8 cellular contexts compared by ENCODE assay signal in genomic region chr19:44845612-44846454, GRCh38. TPM values are rescaled to one million over a fixed set of nuclear protein-coding genes. Genes with fewer than 3 reads are reported as not detected.
DNase-seq lines count a peak whose midpoint lies in the region; ATAC-seq and TF ChIP-seq lines count a peak whose summit lies in the region.

TSS of gene NECTIN2 (plus strand) at chr19:44846297. CDS start at chr19:44846526, 229 bp downstream.

- peak within 1 kb of the TSS; percentile 63 to 92 (median 86) for H3K4me3 Mint-ChIP-seq in IgD-negative memory B cell

- no TSS peak for BruUV-seq in PC-3 (replicated peaks; lab: Mats Ljungman, UMichigan)

- H2AFZ ChIP-seq in PC-3 (ENCODE audit: low read length): peak within 1 kb of the TSS; percentile 97

- DNase-seq in EL: peak; percentile 99
- DNase-seq in PC-3: peak; percentile 96
- DNase-seq in activated T-cell treated with anti-CD3 and anti-CD28 coated beads for 48 hours (ENCODE audit: low read depth): peak; percentile 91
- peak; percentile 76 for DNase-seq in epithelial cell of prostate (ENCODE audit: low read depth, low spot score)
- peak; percentile 98 to 100 (median 100) for DNase-seq in mucosa of descending colon
- peak; percentile 42 to 53 for DNase-seq in stimulated activated CD8-positive, alpha-beta memory T cell treated with anti-CD3 and anti-CD28 coated beads, Interleukin-2, amount 100 ng/mL, for 1 hour (ENCODE audit: low read depth in 2 of 2)

- peak; percentile 78 for TF ChIP-seq CTCF in PC-3 (conservative IDR thresholded peaks at IDR 0.05; ENCODE audit: low read depth, low read length)
- TF ChIP-seq CTCF in mucosa of descending colon (IDR thresholded peaks at IDR 0.05): peak; percentile 22

- no peaks in the 10 kb centered on the region for H3F3A ChIP-seq in PC-3 (ENCODE audit: low read length, unreplicated experiment)

- H3K4me3 ChIP-seq in PC-3 (ENCODE audit: low read length): peak within 1 kb of the TSS; percentile 84
- H3K4me3 ChIP-seq in mucosa of descending colon: peak within 1 kb of the TSS; percentile 93

- H3K4me1 ChIP-seq in PC-3 (ENCODE audit: insufficient read depth, low read length): peaks cover 14% of the 10 kb centered on the region
- peaks cover 22% of the 10 kb centered on the region for H3K4me1 ChIP-seq in mucosa of descending colon (ENCODE audit: low read depth)

- H3K79me2 ChIP-seq in PC-3 (ENCODE audit: low read length): peaks cover 45% of the 10 kb centered on the region

- H3K9me2 ChIP-seq in PC-3 (replicated peaks; ENCODE audit: low read length): no peaks in the 10 kb centered on the region

- peaks cover 0 to 2% (median 0%) of the 10 kb centered on the region in 3 donors for H3K9me3 Mint-ChIP-seq in IgD-negative memory B cell

- H3K4me2 ChIP-seq in PC-3 (ENCODE audit: low read length): peak within 1 kb of the TSS; percentile 95

- H3K27me3 Mint-ChIP-seq in IgD-negative memory B cell: peaks cover 35% of the 10 kb centered on the region

- H3K4me1 Mint-ChIP-seq in IgD-negative memory B cell: peaks cover 10 to 17% (median 14%) of the 10 kb centered on the region in 3 donors

- H3K9me3 ChIP-seq in PC-3 (ENCODE audit: low read length) (no peaks in the 10 kb centered on the region), mucosa of descending colon (no peaks in the 10 kb centered on the region)

- H3K27ac Mint-ChIP-seq in IgD-negative memory B cell: peak within 1 kb of the TSS in 2 of 3 donors; percentile 3 to 8

- no peaks in the 10 kb centered on the region for H3K36me3 Mint-ChIP-seq in IgD-negative memory B cell

- no peaks in the 10 kb centered on the region for H3K27me3 ChIP-seq in PC-3 (ENCODE audit: low read length)

- H3K36me3 ChIP-seq in PC-3 (ENCODE audit: low read depth, low read length): no peaks in the 10 kb centered on the region
- H3K36me3 ChIP-seq in mucosa of descending colon (ENCODE audit: low read depth): no peaks in the 10 kb centered on the region

- POLR2A ChIA-PET in PC-3 (lab: Charles Lee; ENCODE audit: unreplicated experiment): interaction anchor here (0.5 to 1.2 kb wide), 8 partner anchors 30 to 210 kb away, joined by 3 to 29 read pairs (median 17); no protein-coding TSS in a partner anchor

- ATAC-seq in PC-3: peak; percentile 47
- peak; percentile 87 for ATAC-seq in mucosa of descending colon
- ATAC-seq in HG03342 (IDR thresholded peaks at IDR 0.05; ENCODE audit: unreplicated experiment): no peak

- intact Hi-C loops in PC-3 (cut with micrococcal nuclease) (loop anchor here (2.0 to 10.0 kb wide), 5 partner anchors 46 to 271 kb away; partner anchors contain the start of gene TOMM40), mucosa of descending colon (cut with DNase I, micrococcal nuclease) (no loop called here)

- no peaks in the 10 kb centered on the region for H4K20me1 ChIP-seq in PC-3 (ENCODE audit: low read length)

- CTCF ChIA-PET in PC-3 (lab: Charles Lee): interaction anchor here (0.6 to 1.0 kb wide), 7 partner anchors 37 to 151 kb away, joined by 3 to 10 read pairs (median 4); partner anchors contain the start of gene BCAM

- peak within 1 kb of the TSS; percentile 36 for H3K27ac ChIP-seq in PC-3 (ENCODE audit: low read length)
- peak within 1 kb of the TSS; percentile 78 for H3K27ac ChIP-seq in epithelial cell of prostate

- peak within 1 kb of the TSS; percentile 78 for H3K9ac ChIP-seq in PC-3 (ENCODE audit: low read length)

RNA-seq across cellular contexts. Expression of gene NECTIN2, which starts in this region (rescaled TPM):
- polyA plus RNA-seq in IgD-negative memory B cell: not detected
- 61.0 and 71.6 TPM in 2 replicates for total RNA-seq in PC-3 (2014; rRNA removed)
- 100 to 1,000 TPM in 1 of 3 donors, 10 to 100 TPM in 2; 65.3 to 109 (median 98.8) TPM for total RNA-seq in mucosa of descending colon

Comparison
In these comparisons a context has a peak if more than half of its experiments do, and no peak if none do; other contexts are left out.
1. DNase-seq: peak in every context shown above with its lines; median percentile 100 in mucosa of descending colon; 99 in EL; 96 in PC-3; 91 in activated T-cell treated with anti-CD3 and anti-CD28 coated beads for 48 hours; 76 in epithelial cell of prostate; 48 in stimulated activated CD8-positive, alpha-beta memory T cell treated with anti-CD3 and anti-CD28 coated beads, Interleukin-2, amount 100 ng/mL, for 1 hour.